ENCODE assay signal across 2 cellular contexts in the genomic region with DNA sequence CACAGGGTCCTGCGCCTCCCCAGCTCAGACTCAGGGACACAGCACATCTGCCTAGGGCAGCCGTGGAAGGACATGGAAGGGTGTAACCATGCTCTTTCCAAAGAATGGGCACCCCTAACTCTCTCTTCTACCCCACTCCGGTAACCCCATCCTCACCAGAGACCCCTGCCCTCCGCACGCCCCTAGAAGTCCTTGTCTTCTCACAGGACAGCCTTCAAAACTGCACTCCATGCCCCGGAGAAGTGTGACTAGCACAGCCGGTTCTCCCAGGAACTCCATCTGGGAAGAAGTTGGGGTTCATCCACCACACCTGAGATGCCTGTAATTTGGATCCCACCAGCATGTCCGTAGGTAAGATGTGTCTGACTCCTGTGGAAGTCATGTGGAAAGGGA.
TF ChIP-seq lines count a peak whose summit lies in the region.

No MANE protein-coding gene starts in this region.

TF ChIP-seq in SK-N-SH, 30 proteins besides CTCF, POLR2A, EP300 and RAD21 (continued from another document):
- no peak for TF ChIP-seq NFIC (IDR thresholded peaks at IDR 0.05; ENCODE audit: borderline replicate concordance)
- TF ChIP-seq, protein P1, sequence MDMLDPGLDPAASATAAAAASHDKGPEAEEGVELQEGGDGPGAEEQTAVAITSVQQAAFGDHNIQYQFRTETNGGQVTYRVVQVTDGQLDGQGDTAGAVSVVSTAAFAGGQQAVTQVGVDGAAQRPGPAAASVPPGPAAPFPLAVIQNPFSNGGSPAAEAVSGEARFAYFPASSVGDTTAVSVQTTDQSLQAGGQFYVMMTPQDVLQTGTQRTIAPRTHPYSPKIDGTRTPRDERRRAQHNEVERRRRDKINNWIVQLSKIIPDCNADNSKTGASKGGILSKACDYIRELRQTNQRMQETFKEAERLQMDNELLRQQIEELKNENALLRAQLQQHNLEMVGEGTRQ (IDR thresholded peaks at IDR 0.05; ENCODE audit: borderline replicate concordance, low read depth, low read length), result no peak
- no peak for TF ChIP-seq TEAD4 (IDR thresholded peaks at IDR 0.05; ENCODE audit: borderline replicate concordance, insufficient read depth)
- no peak for TF ChIP-seq MEF2A (IDR thresholded peaks at IDR 0.05; ENCODE audit: borderline replicate concordance, low read depth)
- no peak for TF ChIP-seq GATA2 (CRISPR knock-in tag; IDR thresholded peaks at IDR 0.05)
- TF ChIP-seq FOSL2 (IDR thresholded peaks at IDR 0.05; ENCODE audit: borderline replicate concordance, low read depth), result no peak
- no peak for TF ChIP-seq GABPA (IDR thresholded peaks at IDR 0.05; ENCODE audit: low read depth)
- no peak for TF ChIP-seq FOXJ3 (CRISPR knock-in tag; IDR thresholded peaks at IDR 0.05)
- TF ChIP-seq SMC3 (IDR thresholded peaks at IDR 0.05; ENCODE audit: low read depth, low read length), result no peak
- TF ChIP-seq, protein P2, sequence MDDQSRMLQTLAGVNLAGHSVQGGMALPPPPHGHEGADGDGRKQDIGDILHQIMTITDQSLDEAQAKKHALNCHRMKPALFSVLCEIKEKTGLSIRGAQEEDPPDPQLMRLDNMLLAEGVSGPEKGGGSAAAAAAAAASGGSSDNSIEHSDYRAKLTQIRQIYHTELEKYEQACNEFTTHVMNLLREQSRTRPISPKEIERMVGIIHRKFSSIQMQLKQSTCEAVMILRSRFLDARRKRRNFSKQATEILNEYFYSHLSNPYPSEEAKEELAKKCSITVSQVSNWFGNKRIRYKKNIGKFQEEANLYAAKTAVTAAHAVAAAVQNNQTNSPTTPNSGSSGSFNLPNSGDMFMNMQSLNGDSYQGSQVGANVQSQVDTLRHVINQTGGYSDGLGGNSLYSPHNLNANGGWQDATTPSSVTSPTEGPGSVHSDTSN (IDR thresholded peaks at IDR 0.05), result no peak
- TF ChIP-seq, protein P3, sequence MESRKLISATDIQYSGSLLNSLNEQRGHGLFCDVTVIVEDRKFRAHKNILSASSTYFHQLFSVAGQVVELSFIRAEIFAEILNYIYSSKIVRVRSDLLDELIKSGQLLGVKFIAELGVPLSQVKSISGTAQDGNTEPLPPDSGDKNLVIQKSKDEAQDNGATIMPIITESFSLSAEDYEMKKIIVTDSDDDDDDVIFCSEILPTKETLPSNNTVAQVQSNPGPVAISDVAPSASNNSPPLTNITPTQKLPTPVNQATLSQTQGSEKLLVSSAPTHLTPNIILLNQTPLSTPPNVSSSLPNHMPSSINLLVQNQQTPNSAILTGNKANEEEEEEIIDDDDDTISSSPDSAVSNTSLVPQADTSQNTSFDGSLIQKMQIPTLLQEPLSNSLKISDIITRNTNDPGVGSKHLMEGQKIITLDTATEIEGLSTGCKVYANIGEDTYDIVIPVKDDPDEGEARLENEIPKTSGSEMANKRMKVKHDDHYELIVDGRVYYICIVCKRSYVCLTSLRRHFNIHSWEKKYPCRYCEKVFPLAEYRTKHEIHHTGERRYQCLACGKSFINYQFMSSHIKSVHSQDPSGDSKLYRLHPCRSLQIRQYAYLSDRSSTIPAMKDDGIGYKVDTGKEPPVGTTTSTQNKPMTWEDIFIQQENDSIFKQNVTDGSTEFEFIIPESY (IDR thresholded peaks at IDR 0.05; ENCODE audit: borderline replicate concordance, low read depth), result no peak
- no peak for TF ChIP-seq YY1 (IDR thresholded peaks at IDR 0.05; ENCODE audit: low read depth)
- no peak for TF ChIP-seq FOXM1 (IDR thresholded peaks at IDR 0.05; ENCODE audit: low read depth)
- no peak for TF ChIP-seq JUND (IDR thresholded peaks at IDR 0.05)
- TF ChIP-seq ELF1 (IDR thresholded peaks at IDR 0.05), result no peak
- no peak for TF ChIP-seq RFX5 (IDR thresholded peaks at IDR 0.05; ENCODE audit: low read length)
- TF ChIP-seq MXI1 (IDR thresholded peaks at IDR 0.05; ENCODE audit: low read depth, low read length), result no peak
TF ChIP-seq in SK-N-SH: peak in this region for 0.

TF ChIP-seq in SK-N-SH treated with all-trans-retinoic acid at 6 μM for 48 hours, 23 proteins besides CTCF, POLR2A, EP300 and RAD21:
- TF ChIP-seq, protein P4, sequence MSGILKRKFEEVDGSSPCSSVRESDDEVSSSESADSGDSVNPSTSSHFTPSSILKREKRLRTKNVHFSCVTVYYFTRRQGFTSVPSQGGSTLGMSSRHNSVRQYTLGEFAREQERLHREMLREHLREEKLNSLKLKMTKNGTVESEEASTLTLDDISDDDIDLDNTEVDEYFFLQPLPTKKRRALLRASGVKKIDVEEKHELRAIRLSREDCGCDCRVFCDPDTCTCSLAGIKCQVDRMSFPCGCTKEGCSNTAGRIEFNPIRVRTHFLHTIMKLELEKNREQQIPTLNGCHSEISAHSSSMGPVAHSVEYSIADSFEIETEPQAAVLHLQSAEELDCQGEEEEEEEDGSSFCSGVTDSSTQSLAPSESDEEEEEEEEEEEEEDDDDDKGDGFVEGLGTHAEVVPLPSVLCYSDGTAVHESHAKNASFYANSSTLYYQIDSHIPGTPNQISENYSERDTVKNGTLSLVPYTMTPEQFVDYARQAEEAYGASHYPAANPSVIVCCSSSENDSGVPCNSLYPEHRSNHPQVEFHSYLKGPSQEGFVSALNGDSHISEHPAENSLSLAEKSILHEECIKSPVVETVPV (CRISPR knock-in tag; IDR thresholded peaks at IDR 0.05), result no peak
- no peak for TF ChIP-seq GLIS3 (CRISPR knock-in tag; IDR thresholded peaks at IDR 0.05)
- no peak for TF ChIP-seq ZFP30 (CRISPR knock-in tag; IDR thresholded peaks at IDR 0.05)
- no peak for TF ChIP-seq PPARA (CRISPR knock-in tag; IDR thresholded peaks at IDR 0.05; ENCODE audit: borderline replicate concordance)
- no peak for TF ChIP-seq POU6F1 (CRISPR knock-in tag; IDR thresholded peaks at IDR 0.05; ENCODE audit: borderline replicate concordance, low read depth)
- no peak for TF ChIP-seq ISL1 (CRISPR knock-in tag; IDR thresholded peaks at IDR 0.05)
- TF ChIP-seq ZC3H10 (CRISPR knock-in tag; IDR thresholded peaks at IDR 0.05), result no peak
- TF ChIP-seq ZNF8 (CRISPR knock-in tag; IDR thresholded peaks at IDR 0.05), result no peak
- TF ChIP-seq, protein P5, sequence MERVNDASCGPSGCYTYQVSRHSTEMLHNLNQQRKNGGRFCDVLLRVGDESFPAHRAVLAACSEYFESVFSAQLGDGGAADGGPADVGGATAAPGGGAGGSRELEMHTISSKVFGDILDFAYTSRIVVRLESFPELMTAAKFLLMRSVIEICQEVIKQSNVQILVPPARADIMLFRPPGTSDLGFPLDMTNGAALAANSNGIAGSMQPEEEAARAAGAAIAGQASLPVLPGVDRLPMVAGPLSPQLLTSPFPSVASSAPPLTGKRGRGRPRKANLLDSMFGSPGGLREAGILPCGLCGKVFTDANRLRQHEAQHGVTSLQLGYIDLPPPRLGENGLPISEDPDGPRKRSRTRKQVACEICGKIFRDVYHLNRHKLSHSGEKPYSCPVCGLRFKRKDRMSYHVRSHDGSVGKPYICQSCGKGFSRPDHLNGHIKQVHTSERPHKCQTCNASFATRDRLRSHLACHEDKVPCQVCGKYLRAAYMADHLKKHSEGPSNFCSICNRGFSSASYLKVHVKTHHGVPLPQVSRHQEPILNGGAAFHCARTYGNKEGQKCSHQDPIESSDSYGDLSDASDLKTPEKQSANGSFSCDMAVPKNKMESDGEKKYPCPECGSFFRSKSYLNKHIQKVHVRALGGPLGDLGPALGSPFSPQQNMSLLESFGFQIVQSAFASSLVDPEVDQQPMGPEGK (CRISPR knock-in tag; IDR thresholded peaks at IDR 0.05; ENCODE audit: borderline replicate concordance), result no peak
- TF ChIP-seq ZNF565 (CRISPR knock-in tag; conservative IDR thresholded peaks at IDR 0.05; ENCODE audit: low read depth), result no peak
- TF ChIP-seq, protein P6, sequence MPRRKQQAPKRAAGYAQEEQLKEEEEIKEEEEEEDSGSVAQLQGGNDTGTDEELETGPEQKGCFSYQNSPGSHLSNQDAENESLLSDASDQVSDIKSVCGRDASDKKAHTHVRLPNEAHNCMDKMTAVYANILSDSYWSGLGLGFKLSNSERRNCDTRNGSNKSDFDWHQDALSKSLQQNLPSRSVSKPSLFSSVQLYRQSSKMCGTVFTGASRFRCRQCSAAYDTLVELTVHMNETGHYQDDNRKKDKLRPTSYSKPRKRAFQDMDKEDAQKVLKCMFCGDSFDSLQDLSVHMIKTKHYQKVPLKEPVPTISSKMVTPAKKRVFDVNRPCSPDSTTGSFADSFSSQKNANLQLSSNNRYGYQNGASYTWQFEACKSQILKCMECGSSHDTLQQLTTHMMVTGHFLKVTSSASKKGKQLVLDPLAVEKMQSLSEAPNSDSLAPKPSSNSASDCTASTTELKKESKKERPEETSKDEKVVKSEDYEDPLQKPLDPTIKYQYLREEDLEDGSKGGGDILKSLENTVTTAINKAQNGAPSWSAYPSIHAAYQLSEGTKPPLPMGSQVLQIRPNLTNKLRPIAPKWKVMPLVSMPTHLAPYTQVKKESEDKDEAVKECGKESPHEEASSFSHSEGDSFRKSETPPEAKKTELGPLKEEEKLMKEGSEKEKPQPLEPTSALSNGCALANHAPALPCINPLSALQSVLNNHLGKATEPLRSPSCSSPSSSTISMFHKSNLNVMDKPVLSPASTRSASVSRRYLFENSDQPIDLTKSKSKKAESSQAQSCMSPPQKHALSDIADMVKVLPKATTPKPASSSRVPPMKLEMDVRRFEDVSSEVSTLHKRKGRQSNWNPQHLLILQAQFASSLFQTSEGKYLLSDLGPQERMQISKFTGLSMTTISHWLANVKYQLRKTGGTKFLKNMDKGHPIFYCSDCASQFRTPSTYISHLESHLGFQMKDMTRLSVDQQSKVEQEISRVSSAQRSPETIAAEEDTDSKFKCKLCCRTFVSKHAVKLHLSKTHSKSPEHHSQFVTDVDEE (CRISPR knock-in tag; IDR thresholded peaks at IDR 0.05), result no peak
- TF ChIP-seq RARB (CRISPR knock-in tag; IDR thresholded peaks at IDR 0.05), result no peak
- TF ChIP-seq CREB5 (CRISPR knock-in tag; IDR thresholded peaks at IDR 0.05; ENCODE audit: low read depth), result no peak
- no peak for TF ChIP-seq OSR1 (CRISPR knock-in tag; IDR thresholded peaks at IDR 0.05)
- TF ChIP-seq ZFP3 (CRISPR knock-in tag; IDR thresholded peaks at IDR 0.05), result no peak
- TF ChIP-seq CSDC2 (CRISPR knock-in tag; IDR thresholded peaks at IDR 0.05), result no peak
- no peak for TF ChIP-seq ZNF70 (CRISPR knock-in tag; IDR thresholded peaks at IDR 0.05)
- TF ChIP-seq SNAI2 (CRISPR knock-in tag; IDR thresholded peaks at IDR 0.05), result no peak
TF ChIP-seq in SK-N-SH treated with all-trans-retinoic acid at 6 μM for 48 hours: peak in this region for 0.
